18 cellular contexts compared by ENCODE assay signal in the genomic region with DNA sequence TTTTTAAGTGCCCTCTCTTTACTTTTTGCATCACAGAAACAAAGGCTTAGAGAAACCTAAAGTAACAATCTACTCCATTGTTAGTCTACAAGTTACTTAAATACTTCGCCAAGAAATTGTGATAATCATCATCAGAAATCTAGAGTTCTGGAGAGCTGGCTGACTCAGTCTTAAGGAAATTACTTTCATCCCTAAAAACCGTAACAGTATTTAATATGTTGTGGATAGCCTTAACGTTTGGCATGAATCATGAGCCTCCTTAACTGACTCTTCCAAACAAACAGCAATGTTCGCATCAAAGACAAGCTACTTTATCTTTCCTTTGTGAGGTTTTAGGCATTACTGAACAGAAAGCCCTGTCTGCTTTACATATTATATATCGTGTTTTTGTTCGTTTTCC.
DNase-seq lines count a peak whose midpoint lies in the region; ATAC-seq, FAIRE-seq and TF ChIP-seq lines count a peak whose summit lies in the region.
"Had no signal": no experiment of that assay in that cellular context is flagged by ENCODE, and none has a peak within 500 bp of the region (broad histone marks: within the 10 kb centered on the region; RNA-seq: fewer than 3 reads in every experiment).

No MANE protein-coding gene starts in this region.

- ATAC-seq in HG03460 (IDR thresholded peaks at IDR 0.05; ENCODE audit: unreplicated experiment), result no peak
- ATAC-seq: sciatic nerve; stimulated activated naive CD8-positive, alpha-beta T cell treated with anti-CD3 and anti-CD28 coated beads, Interleukin-15, amount 100 ng/mL, for 72 hours had no signal

- no peak overlapping the region for H3K27ac ChIP-seq in kidney (ENCODE audit: low read depth in 2 of 2, low read length in 2 of 2)
- H3K27ac ChIP-seq: A549, upper lobe of left lung had no signal

- H3K9me3 ChIP-seq in adipocyte (ENCODE audit: control insufficient read depth, low read length) (no peaks in the 10 kb centered on the region), kidney (ENCODE audit: control insufficient read depth in 1 of 2, low read length in 2 of 2) (no peaks in the 10 kb centered on the region)
- H3K9me3 ChIP-seq: A549, upper lobe of left lung had no signal

- H3K36me3 ChIP-seq in adipocyte (ENCODE audit: control insufficient read depth, insufficient read depth, low read length, severe bottlenecking) (peaks cover 78% of the 10 kb centered on the region), kidney (ENCODE audit: control insufficient read depth in 1 of 2, insufficient read depth in 2 of 2, low read length in 2 of 2) (peaks cover 9 to 45% of the 10 kb centered on the region in 2 donors)

- TF ChIP-seq CTCF in fibroblast of villous mesenchyme (IDR thresholded peaks at IDR 0.05; ENCODE audit: insufficient read depth, low read depth, low read length), result no peak
- TF ChIP-seq CTCF in kidney (IDR thresholded peaks at IDR 0.05; ENCODE audit: borderline replicate concordance, extremely low read depth, insufficient read depth), result no peak

- DNase-seq in AG08395 (ENCODE audit: low spot score) (peak; percentile 3), GM19239 (ENCODE audit: insufficient read length, low spot score) (no peak), adipocyte (ENCODE audit: low read depth) (peak; percentile 63), fibroblast of villous mesenchyme (ENCODE audit: low read depth) (peak; percentile 51), kidney (no peak), NCI-H1694 treated with DMSO at 0.1 percent for 48 hours (lab: John Stamatoyannopoulos, UW) (no peak), DMS53 treated with DMSO at 0.1 percent for 48 hours (lab: John Stamatoyannopoulos, UW; ENCODE audit: unreplicated experiment) (no peak)
- DNase-seq: activated CD4-positive, alpha-beta T cell treated with anti-CD3 and anti-CD28 coated beads, Interleukin-2, amount 10 ng/mL, durations not matched to agents 24 days and 14 days; activated CD8-positive, alpha-beta memory T cell treated with anti-CD3 and anti-CD28 coated beads, Interleukin-2, amount 50 U/mL, for 4 hours; activated gamma-delta T cell; COR-L47; GOT3; NCI-H187 treated with DMSO at 0.1 percent for 48 hours; stimulated activated naive CD8-positive, alpha-beta T cell treated with anti-CD3 and anti-CD28 coated beads, Interleukin-15, amount 100 ng/mL, for 72 hours; upper lobe of left lung had no signal

- FAIRE-seq in GM19239 (lab: Jason Lieb, UNC) (peak; percentile 79), kidney (lab: Jason Lieb, UNC) (no peak)

- no peaks in the 10 kb centered on the region for H3K4me1 ChIP-seq in adipocyte (ENCODE audit: control insufficient read depth, insufficient read depth, low read length)
- H3K4me1 ChIP-seq in kidney (ENCODE audit: control insufficient read depth in 1 of 2, insufficient read depth in 1 of 2, low read depth in 1 of 2, low read length in 2 of 2), result no peaks in the 10 kb centered on the region
- H3K4me1 ChIP-seq: upper lobe of left lung had no signal

- no peaks in the 10 kb centered on the region for H3K27me3 ChIP-seq in adipocyte (replicated peaks; ENCODE audit: control insufficient read depth, insufficient read depth, low read length)
- H3K27me3 ChIP-seq: upper lobe of left lung had no signal

- no peak overlapping the region for H3K9ac ChIP-seq in adipocyte (ENCODE audit: low read length)
- no peak overlapping the region for H3K9ac ChIP-seq in kidney (ENCODE audit: low read length in 2 of 2)

- no peak overlapping the region for H3K4me3 ChIP-seq in adipocyte (ENCODE audit: low read length)
- H3K4me3 ChIP-seq in fibroblast of villous mesenchyme (ENCODE audit: low read depth, low read length), result no peak overlapping the region
- no peak overlapping the region for H3K4me3 ChIP-seq in kidney (ENCODE audit: low read length in 2 of 2)
- H3K4me3 ChIP-seq: A549, upper lobe of left lung had no signal

- intact Hi-C loops in kidney (cut with DNase I), result no loop called here

Comparison
In these comparisons a context has a peak if more than half of its experiments do, and no peak if none do; other contexts are left out.
1. DNase-seq: peak in AG08395 (single experiment), adipocyte (single experiment) and fibroblast of villous mesenchyme (single experiment); none in GM19239 (single experiment), kidney (single experiment), NCI-H1694 treated with DMSO at 0.1 percent for 48 hours (single experiment) and DMS53 treated with DMSO at 0.1 percent for 48 hours (single experiment).